Comparison of ENCODE assay signal across 1 cellular context in genomic region chr1:19083081-19083480, GRCh38.
A peak's percentile ranks its signal among the peaks of the same experiment; 100 is the strongest.
TF ChIP-seq lines count a peak whose summit lies in the region.

No MANE protein-coding gene starts in this region.

TF ChIP-seq in HEK293, 187 proteins besides CTCF, POLR2A, EP300 and RAD21 (continued from another document):
- TF ChIP-seq, protein P1, sequence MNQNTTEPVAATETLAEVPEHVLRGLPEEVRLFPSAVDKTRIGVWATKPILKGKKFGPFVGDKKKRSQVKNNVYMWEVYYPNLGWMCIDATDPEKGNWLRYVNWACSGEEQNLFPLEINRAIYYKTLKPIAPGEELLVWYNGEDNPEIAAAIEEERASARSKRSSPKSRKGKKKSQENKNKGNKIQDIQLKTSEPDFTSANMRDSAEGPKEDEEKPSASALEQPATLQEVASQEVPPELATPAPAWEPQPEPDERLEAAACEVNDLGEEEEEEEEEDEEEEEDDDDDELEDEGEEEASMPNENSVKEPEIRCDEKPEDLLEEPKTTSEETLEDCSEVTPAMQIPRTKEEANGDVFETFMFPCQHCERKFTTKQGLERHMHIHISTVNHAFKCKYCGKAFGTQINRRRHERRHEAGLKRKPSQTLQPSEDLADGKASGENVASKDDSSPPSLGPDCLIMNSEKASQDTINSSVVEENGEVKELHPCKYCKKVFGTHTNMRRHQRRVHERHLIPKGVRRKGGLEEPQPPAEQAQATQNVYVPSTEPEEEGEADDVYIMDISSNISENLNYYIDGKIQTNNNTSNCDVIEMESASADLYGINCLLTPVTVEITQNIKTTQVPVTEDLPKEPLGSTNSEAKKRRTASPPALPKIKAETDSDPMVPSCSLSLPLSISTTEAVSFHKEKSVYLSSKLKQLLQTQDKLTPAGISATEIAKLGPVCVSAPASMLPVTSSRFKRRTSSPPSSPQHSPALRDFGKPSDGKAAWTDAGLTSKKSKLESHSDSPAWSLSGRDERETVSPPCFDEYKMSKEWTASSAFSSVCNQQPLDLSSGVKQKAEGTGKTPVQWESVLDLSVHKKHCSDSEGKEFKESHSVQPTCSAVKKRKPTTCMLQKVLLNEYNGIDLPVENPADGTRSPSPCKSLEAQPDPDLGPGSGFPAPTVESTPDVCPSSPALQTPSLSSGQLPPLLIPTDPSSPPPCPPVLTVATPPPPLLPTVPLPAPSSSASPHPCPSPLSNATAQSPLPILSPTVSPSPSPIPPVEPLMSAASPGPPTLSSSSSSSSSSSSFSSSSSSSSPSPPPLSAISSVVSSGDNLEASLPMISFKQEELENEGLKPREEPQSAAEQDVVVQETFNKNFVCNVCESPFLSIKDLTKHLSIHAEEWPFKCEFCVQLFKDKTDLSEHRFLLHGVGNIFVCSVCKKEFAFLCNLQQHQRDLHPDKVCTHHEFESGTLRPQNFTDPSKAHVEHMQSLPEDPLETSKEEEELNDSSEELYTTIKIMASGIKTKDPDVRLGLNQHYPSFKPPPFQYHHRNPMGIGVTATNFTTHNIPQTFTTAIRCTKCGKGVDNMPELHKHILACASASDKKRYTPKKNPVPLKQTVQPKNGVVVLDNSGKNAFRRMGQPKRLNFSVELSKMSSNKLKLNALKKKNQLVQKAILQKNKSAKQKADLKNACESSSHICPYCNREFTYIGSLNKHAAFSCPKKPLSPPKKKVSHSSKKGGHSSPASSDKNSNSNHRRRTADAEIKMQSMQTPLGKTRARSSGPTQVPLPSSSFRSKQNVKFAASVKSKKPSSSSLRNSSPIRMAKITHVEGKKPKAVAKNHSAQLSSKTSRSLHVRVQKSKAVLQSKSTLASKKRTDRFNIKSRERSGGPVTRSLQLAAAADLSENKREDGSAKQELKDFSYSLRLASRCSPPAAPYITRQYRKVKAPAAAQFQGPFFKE (tag by site-specific recombination; IDR thresholded peaks at IDR 0.05; ENCODE audit: borderline replicate concordance) = no peak
- TF ChIP-seq SP7 (tag by site-specific recombination; IDR thresholded peaks at IDR 0.05) (0 out of 2 replicates have a peak, but pooled peaks have one; percentile 19), ZXDB (tag by site-specific recombination; IDR thresholded peaks at IDR 0.05) (0 out of 2 replicates have a peak, but pooled peaks have one; percentile 31), ZNF366 (tag by site-specific recombination; conservative IDR thresholded peaks at IDR 0.05) (0 out of 2 replicates have a peak, but pooled peaks have one; percentile 32), ZNF350 (tag by site-specific recombination; IDR thresholded peaks at IDR 0.05) (no peak)
